In genomic region chr14:102319351-102320032, GRCh38 we compare ENCODE assay signal across 8 cellular contexts. TPM values are rescaled to one million over a fixed set of nuclear protein-coding genes. Genes with fewer than 3 reads are reported as not detected.
A peak's percentile ranks its signal among the peaks of the same experiment; 100 is the strongest.
DNase-seq lines count a peak whose midpoint lies in the region; ATAC-seq and TF ChIP-seq lines count a peak whose summit lies in the region.

Gene ZNF839, plus strand, starts transcription at chr14:102319746. Its CDS starts 20 bp downstream, at chr14:102319766.

- H3K79me2 ChIP-seq in DOHH2 (ENCODE audit: control insufficient read depth, low read length): peaks cover 22% of the 10 kb centered on the region
- H3K79me2 ChIP-seq in MM.1S (ENCODE audit: low read length): peaks cover 4% of the 10 kb centered on the region; the same call in 1 of the 2 replicates
- H3K79me2 ChIP-seq in fibroblast of lung (ENCODE audit: control insufficient read depth, insufficient read depth, low read length): peaks cover 4% of the 10 kb centered on the region

- peak; percentile 77 for ATAC-seq in activated T-helper 17 cell treated with anti-CD3 and anti-CD28 coated beads, Interleukin-2, amount 50 U/mL, for 72 hours (replicated peaks)
- ATAC-seq in naive thymus-derived CD8-positive, alpha-beta T cell: peak; percentile 65 to 73
- peak; percentile 76 to 82 for ATAC-seq in stimulated activated naive B cell treated with anti-CD40 and anti-IgM and Interleukin-4, amounts not matched to agents 10 μg/mL and 1 μg/mL and 100 μg/mL, for 72 hours (replicated peaks)

- H3K4me1 ChIP-seq in DOHH2 (ENCODE audit: control insufficient read depth, low read length) (peaks cover 40% of the 10 kb centered on the region), MM.1S (ENCODE audit: low read length) (peaks cover 8% of the 10 kb centered on the region; the same call in 1 of the 2 replicates), fibroblast of lung (ENCODE audit: control insufficient read depth, extremely low read depth, insufficient read depth, low read length) (peaks cover 7% of the 10 kb centered on the region)

- H3K9me2 ChIP-seq in DOHH2 (replicated peaks; ENCODE audit: control insufficient read depth, low read length) (no peaks in the 10 kb centered on the region), MM.1S (replicated peaks; ENCODE audit: insufficient read depth, low read length) (no peaks in the 10 kb centered on the region)

- no peaks in the 10 kb centered on the region for H3K9me3 ChIP-seq in DOHH2 (ENCODE audit: control insufficient read depth, insufficient read depth, low read length)
- H3K9me3 ChIP-seq in MM.1S (replicated peaks; ENCODE audit: insufficient read depth, low read length): no peaks in the 10 kb centered on the region
- no peaks in the 10 kb centered on the region for H3K9me3 ChIP-seq in fibroblast of lung (ENCODE audit: control insufficient read depth, insufficient read depth, low read depth, low read length)

- H3K27ac ChIP-seq in DOHH2 (ENCODE audit: low read depth, low read length) (peak within 1 kb of the TSS; percentile 30), MM.1S (ENCODE audit: low read length) (peak within 1 kb of the TSS; percentile 32; the same call in 1 of the 2 replicates), fibroblast of lung (ENCODE audit: insufficient read depth, low read length) (peak within 1 kb of the TSS; percentile 90)

- peaks cover 17% of the 10 kb centered on the region for H3K36me3 Mint-ChIP-seq in activated T-helper 17 cell treated with anti-CD3 and anti-CD28 coated beads, Interleukin-2, amount 50 U/mL, for 72 hours (ENCODE audit: low read depth)
- H3K36me3 Mint-ChIP-seq in naive thymus-derived CD8-positive, alpha-beta T cell: no peaks in the 10 kb centered on the region
- H3K36me3 Mint-ChIP-seq in stimulated activated naive B cell treated with anti-CD40 and anti-IgM and Interleukin-4, amounts not matched to agents 10 μg/mL and 1 μg/mL and 100 μg/mL, for 72 hours: peaks cover 4 to 5% of the 10 kb centered on the region in 2 donors

- peak; percentile 90 for DNase-seq in H4 (ENCODE audit: low spot score)
- peak; percentile 86 for DNase-seq in MM.1S
- DNase-seq in fibroblast of lung (ENCODE audit: low read depth in 2 of 2): peak; percentile 84 to 90
- DNase-seq in naive thymus-derived CD8-positive, alpha-beta T cell: peak; percentile 85 to 96 (median 93)
- peak; percentile 90 for DNase-seq in stimulated activated naive B cell treated with anti-CD40 and anti-IgM and Interleukin-4, amounts not matched to agents 10 μg/mL and 1 μg/mL and 100 μg/mL, for 72 hours

- no peaks in the 10 kb centered on the region for H3K9me3 Mint-ChIP-seq in activated T-helper 17 cell treated with anti-CD3 and anti-CD28 coated beads, Interleukin-2, amount 50 U/mL, for 72 hours
- peaks cover 0 to 3% (median 0%) of the 10 kb centered on the region in 9 donors for H3K9me3 Mint-ChIP-seq in naive thymus-derived CD8-positive, alpha-beta T cell
- peaks cover 0 to 2% of the 10 kb centered on the region in 2 donors for H3K9me3 Mint-ChIP-seq in stimulated activated naive B cell treated with anti-CD40 and anti-IgM and Interleukin-4, amounts not matched to agents 10 μg/mL and 1 μg/mL and 100 μg/mL, for 72 hours

- H3K4me3 ChIP-seq in DOHH2 (ENCODE audit: low read length) (peak within 1 kb of the TSS; percentile 94), MM.1S (ENCODE audit: low read length) (peak within 1 kb of the TSS; percentile 76), fibroblast of lung (replicated peaks in 1 of 4; ENCODE audit: control extremely low read depth in 1 of 4, insufficient read depth in 1 of 4, low read depth in 3 of 4, low read length in 4 of 4) (peak within 1 kb of the TSS; percentile 61 to 92 (median 77))

- POLR2A ChIA-PET in naive thymus-derived CD8-positive, alpha-beta T cell (lab: Charles Lee): interaction anchor here (0.6 to 2.2 kb wide), 10 partner anchors 11 to 558 kb away, joined by 3 to 11 read pairs (median 3); partner anchors contain the start of genes CINP, MOK, TECPR2 and WDR20

- peaks cover 23% of the 10 kb centered on the region for H3K4me1 Mint-ChIP-seq in activated T-helper 17 cell treated with anti-CD3 and anti-CD28 coated beads, Interleukin-2, amount 50 U/mL, for 72 hours
- peaks cover 21 to 72% (median 63%) of the 10 kb centered on the region in 4 donors for H3K4me1 Mint-ChIP-seq in naive thymus-derived CD8-positive, alpha-beta T cell
- peaks cover 36 to 68% of the 10 kb centered on the region in 2 donors for H3K4me1 Mint-ChIP-seq in stimulated activated naive B cell treated with anti-CD40 and anti-IgM and Interleukin-4, amounts not matched to agents 10 μg/mL and 1 μg/mL and 100 μg/mL, for 72 hours

- H4K20me1 ChIP-seq in DOHH2 (ENCODE audit: control insufficient read depth, insufficient read depth, low read depth, low read length) (no peaks in the 10 kb centered on the region), MM.1S (ENCODE audit: insufficient read depth, low read length) (no peaks in the 10 kb centered on the region), fibroblast of lung (ENCODE audit: control insufficient read depth, extremely low read depth, insufficient read depth, low read length) (no peaks in the 10 kb centered on the region)

- peak within 1 kb of the TSS; percentile 99 for H3K4me3 Mint-ChIP-seq in activated T-helper 17 cell treated with anti-CD3 and anti-CD28 coated beads, Interleukin-2, amount 50 U/mL, for 72 hours
- H3K4me3 Mint-ChIP-seq in naive thymus-derived CD8-positive, alpha-beta T cell: peak within 1 kb of the TSS; percentile 89 to 98 (median 95)
- peak within 1 kb of the TSS; percentile 94 to 98 for H3K4me3 Mint-ChIP-seq in stimulated activated naive B cell treated with anti-CD40 and anti-IgM and Interleukin-4, amounts not matched to agents 10 μg/mL and 1 μg/mL and 100 μg/mL, for 72 hours

- TF ChIP-seq POLR2A in Raji (IDR thresholded peaks at IDR 0.05; ENCODE audit: insufficient read depth, low read depth, low read length): peak; percentile 61

- H2AFZ ChIP-seq in MM.1S (ENCODE audit: low read length) (peak within 1 kb of the TSS; percentile 86), fibroblast of lung (ENCODE audit: low read length) (peak within 1 kb of the TSS; percentile 65)

- H3F3A ChIP-seq in DOHH2 (ENCODE audit: control insufficient read depth, insufficient read depth): no peaks in the 10 kb centered on the region
- H3F3A ChIP-seq in MM.1S (ENCODE audit: insufficient read depth, low read length): peaks cover 16% of the 10 kb centered on the region

- H3K27ac Mint-ChIP-seq in activated T-helper 17 cell treated with anti-CD3 and anti-CD28 coated beads, Interleukin-2, amount 50 U/mL, for 72 hours: peak within 1 kb of the TSS; percentile 100
- peak within 1 kb of the TSS; percentile 94 to 100 (median 98) for H3K27ac Mint-ChIP-seq in naive thymus-derived CD8-positive, alpha-beta T cell
- H3K27ac Mint-ChIP-seq in stimulated activated naive B cell treated with anti-CD40 and anti-IgM and Interleukin-4, amounts not matched to agents 10 μg/mL and 1 μg/mL and 100 μg/mL, for 72 hours: peak within 1 kb of the TSS; percentile 99

- H3K27me3 ChIP-seq in DOHH2 (ENCODE audit: control insufficient read depth, low read length): no peaks in the 10 kb centered on the region
- H3K27me3 ChIP-seq in MM.1S (replicated peaks; ENCODE audit: insufficient read depth, low read length): no peaks in the 10 kb centered on the region
- no peaks in the 10 kb centered on the region for H3K27me3 ChIP-seq in fibroblast of lung (ENCODE audit: control insufficient read depth, insufficient read depth, low read length)

- H3K36me3 ChIP-seq in DOHH2 (ENCODE audit: control insufficient read depth, low read length) (peaks cover 16% of the 10 kb centered on the region), MM.1S (replicated peaks; ENCODE audit: insufficient read depth, low read length) (no peaks in the 10 kb centered on the region), fibroblast of lung (ENCODE audit: control insufficient read depth, insufficient read depth, low read length) (no peaks in the 10 kb centered on the region)

- H3K4me2 ChIP-seq in DOHH2 (ENCODE audit: low read length): peak within 1 kb of the TSS; percentile 98
- peak within 1 kb of the TSS; percentile 85 for H3K4me2 ChIP-seq in MM.1S (ENCODE audit: low read depth, low read length)
- H3K4me2 ChIP-seq in fibroblast of lung (ENCODE audit: extremely low read depth, insufficient read depth, low read length): peak within 1 kb of the TSS; percentile 91

- TF ChIP-seq CTCF in DOHH2 (IDR thresholded peaks at IDR 0.05; ENCODE audit: low read depth, low read length, poor library complexity, severe bottlenecking) (no peak), MM.1S (IDR thresholded peaks at IDR 0.05; ENCODE audit: low read length) (no peak), fibroblast of lung (conservative IDR thresholded peaks at IDR 0.05 in 1 of 2, IDR thresholded peaks at IDR 0.05 in 1 of 2; ENCODE audit: low read depth in 1 of 2, low read length in 2 of 2) (no peak)

- no peaks in the 10 kb centered on the region for H3K27me3 Mint-ChIP-seq in activated T-helper 17 cell treated with anti-CD3 and anti-CD28 coated beads, Interleukin-2, amount 50 U/mL, for 72 hours
- peaks cover 0 to 3% (median 0%) of the 10 kb centered on the region in 5 donors for H3K27me3 Mint-ChIP-seq in naive thymus-derived CD8-positive, alpha-beta T cell
- peaks cover 4 to 6% of the 10 kb centered on the region in 2 donors for H3K27me3 Mint-ChIP-seq in stimulated activated naive B cell treated with anti-CD40 and anti-IgM and Interleukin-4, amounts not matched to agents 10 μg/mL and 1 μg/mL and 100 μg/mL, for 72 hours

- H3K9ac ChIP-seq in MM.1S (ENCODE audit: low read length) (peak within 1 kb of the TSS; percentile 80), fibroblast of lung (ENCODE audit: insufficient read depth, low read length) (peak within 1 kb of the TSS; percentile 87)

RNA-seq across cellular contexts. Expression of gene ZNF839, which starts in this region (rescaled TPM):
- 2.7 and 5.0 TPM in 2 replicates for total RNA-seq in H4 (2014; rRNA removed; shearing (Covaris generic))
- 10 to 100 TPM in 1 of 2 donors, 1 to 10 TPM in 1; 8.2 to 11.2 TPM for total RNA-seq in activated T-helper 17 cell treated with anti-CD3 and anti-CD28 coated beads, Interleukin-2, amount 50 U/mL, for 72 hours
- total RNA-seq in fibroblast of lung: 8.2 and 8.8 TPM in 2 replicates
- polyA plus RNA-seq in fibroblast of lung: 5.7 and 6.6 TPM in 2 replicates
- polyA plus RNA-seq in fibroblast of lung (2012): 3.9 and 4.5 TPM in 2 replicates
- polyA minus RNA-seq in fibroblast of lung (ENCODE audit: low replicate concordance): 5.1 and 10.2 TPM in 2 replicates
- 10 to 100 TPM; 17.6 to 19.5 TPM for total RNA-seq in naive thymus-derived CD8-positive, alpha-beta T cell
- 1 to 10 TPM; 4.3 to 7.2 (median 6.6) TPM for polyA plus RNA-seq in naive thymus-derived CD8-positive, alpha-beta T cell

Comparison
In these comparisons a context has a peak if more than half of its experiments do, and no peak if none do; other contexts are left out.
1. Peak in every context shown above with its lines: DNase-seq, ATAC-seq, H3K4me3 ChIP-seq and H3K27ac ChIP-seq.
2. H3K27ac ChIP-seq: peak in every context shown above with its lines; median percentile 90 in fibroblast of lung; 32 in MM.1S; 30 in DOHH2.